8 cellular contexts compared by ENCODE assay signal in the genomic region with DNA sequence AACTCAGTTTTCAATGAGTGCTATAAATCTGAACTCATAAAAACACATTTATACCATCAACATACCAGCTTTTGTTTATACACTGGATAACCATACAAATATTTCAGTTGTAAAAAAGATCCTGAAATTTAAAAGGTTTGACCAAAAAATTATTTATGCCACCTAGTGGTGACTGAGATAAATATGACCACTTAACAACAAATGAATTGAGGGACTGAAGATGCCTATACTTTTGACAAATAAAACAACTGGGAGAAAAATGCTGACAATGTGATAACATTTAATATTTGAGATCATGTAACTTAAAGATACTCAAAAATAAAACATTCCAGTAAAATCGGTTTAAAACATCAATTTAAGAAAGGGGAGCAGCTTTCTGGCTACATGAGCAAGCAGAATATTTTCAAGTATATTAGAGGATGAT. TPM values are rescaled to one million over a fixed set of nuclear protein-coding genes. Genes with fewer than 3 reads are reported as not detected.
DNase-seq lines count a peak whose midpoint lies in the region; ATAC-seq, FAIRE-seq and TF ChIP-seq lines count a peak whose summit lies in the region.

No MANE protein-coding gene starts in this region.

- H3K27ac ChIP-seq in HepG2 (ENCODE audit: extremely low read length, insufficient read depth, low read length) (no peak overlapping the region), aorta (ENCODE audit: low read depth in 1 of 2, low read length in 2 of 2) (no peak overlapping the region)

- CTCF ChIA-PET in HepG2 (lab: Yijun Ruan, JAX; ENCODE audit: low intra/inter-chr PET ratio, low total read pairs), result interaction anchor here (1.4 to 1.9 kb wide), 3 partner anchors 238 to 419 kb away, joined by 6 to 7 read pairs (median 6); a partner anchor contains a TSS

- H2AFZ ChIP-seq in HepG2 (ENCODE audit: low read length), result no peak overlapping the region

- no peaks in the 10 kb centered on the region for H3K27me3 ChIP-seq in HepG2 (ENCODE audit: control insufficient read depth in 1 of 2, insufficient read depth in 2 of 2, low read length in 2 of 2)
- H3K27me3 ChIP-seq in aorta (ENCODE audit: control insufficient read depth in 1 of 2, insufficient read depth in 2 of 2, low read length in 1 of 2), result no peaks in the 10 kb centered on the region

- H3K4me3 ChIP-seq in astrocyte of the spinal cord (ENCODE audit: low read depth, low read length) (no peak overlapping the region), HepG2 (replicated peaks in 1 of 3; ENCODE audit: insufficient read depth in 1 of 3, low read depth in 2 of 3, low read length in 3 of 3) (no peak overlapping the region), aorta (ENCODE audit: low read length in 2 of 2) (no peak overlapping the region)

- no peak for ATAC-seq in HepG2
- no peak for ATAC-seq in GM21381 (IDR thresholded peaks at IDR 0.05; ENCODE audit: unreplicated experiment)
- ATAC-seq in HG03196 (IDR thresholded peaks at IDR 0.05; ENCODE audit: unreplicated experiment), result no peak
- no peak for ATAC-seq in aorta (ENCODE audit: low FRiP score)

- WGBS in HepG2 (ENCODE audit: low lambda C conversion rate), result 0% methylated on average over 1 of the region's 1 CpG
- WGBS in aorta, 2 donors, result 6 to 12% methylated on average over 1 of the region's 1 CpG

- no peak for TF ChIP-seq RAD21 in HepG2 (CRISPR knock-in tag; IDR thresholded peaks at IDR 0.05)

- DNase-seq in EH (ENCODE audit: low read depth) (peak; percentile 40), astrocyte of the spinal cord (ENCODE audit: low read depth, low spot score) (peak; percentile 53), HepG2 (ENCODE audit: low spot score) (peak; percentile 3), aorta (no peak)
- no peak for DNase-seq in activated naive CD4-positive, alpha-beta T cell treated with anti-CD3 and anti-CD28 coated beads, Interleukin-2, amount 50 U/mL, for 16 hours

- no peak overlapping the region for H3K4me2 ChIP-seq in HepG2 (ENCODE audit: low read depth, low read length)

- intact Hi-C loops in HepG2 (cut with micrococcal nuclease; ENCODE audit: unreplicated experiment) (loop anchor here (1.0 to 5.0 kb wide), 3 partner anchors 204 to 394 kb away; no protein-coding TSS in a partner anchor), aorta (cut with DNase I) (no loop called here)

- no peak overlapping the region for H3K9ac ChIP-seq in HepG2 (ENCODE audit: insufficient read depth, low read depth, low read length)

- no peaks in the 10 kb centered on the region for H3K9me3 ChIP-seq in HepG2 (ENCODE audit: low read length)
- no peaks in the 10 kb centered on the region for H3K9me3 ChIP-seq in aorta (ENCODE audit: control insufficient read depth, low read length)

- TF ChIP-seq CTCF in LNCAP (IDR thresholded peaks at IDR 0.05) (peak; percentile 59), astrocyte of the spinal cord (IDR thresholded peaks at IDR 0.05; ENCODE audit: low read depth, low read length) (peak; percentile 42), HepG2 (CRISPR knock-in tag; IDR thresholded peaks at IDR 0.05) (peak; percentile 39)

- H3K4me1 ChIP-seq in HepG2 (ENCODE audit: insufficient read depth, low read length) (no peaks in the 10 kb centered on the region), aorta (ENCODE audit: control insufficient read depth in 1 of 2, insufficient read depth in 2 of 2, low read length in 2 of 2) (no peaks in the 10 kb centered on the region)

- FAIRE-seq in HepG2 (lab: Jason Lieb, UNC), result no peak

- H3K79me2 ChIP-seq in HepG2 (ENCODE audit: insufficient read depth, low read length), result no peaks in the 10 kb centered on the region

- in situ Hi-C loops in astrocyte of the spinal cord (cut with HindIII; ENCODE audit: low sequenced_read_pairs), result no loop called here
- in situ Hi-C loops in HepG2 (cut with HindIII; ENCODE audit: extremely low pct_ligation_motif_present, low pct_unique_long_range_greater_than_20kb), result loop anchor here (10.0 kb wide), 2 partner anchors 207 to 417 kb away; no protein-coding TSS in a partner anchor

- TF ChIP-seq EP300 in HepG2 (IDR thresholded peaks at IDR 0.05; ENCODE audit: low read depth in 2 of 2, low read length in 2 of 2) (no peak), HepG2 (CRISPR knock-in tag; IDR thresholded peaks at IDR 0.05; ENCODE audit: borderline replicate concordance) (no peak)

- BruUV-seq in HepG2 (replicated peaks; lab: Mats Ljungman, UMichigan), result no TSS peak

- H4K20me1 ChIP-seq in HepG2 (ENCODE audit: insufficient read depth, low read length), result no peaks in the 10 kb centered on the region; the same call in 1 of the 2 replicates

- TF ChIP-seq POLR2A in HepG2 (IDR thresholded peaks at IDR 0.05; ENCODE audit: insufficient read depth in 1 of 2, low read depth in 2 of 2, low read length in 2 of 2), result no peak

- H3K36me3 ChIP-seq in HepG2 (replicated peaks in 1 of 2; ENCODE audit: control insufficient read depth in 1 of 2, insufficient read depth in 2 of 2, low read length in 2 of 2), result peaks cover 1 to 11% of the 10 kb centered on the region in 2 experiments; a peak in 4 of 5 replicates
- peaks cover 0 to 1% of the 10 kb centered on the region in 2 donors for H3K36me3 ChIP-seq in aorta (ENCODE audit: control insufficient read depth in 1 of 2, insufficient read depth in 2 of 2, low read length in 1 of 2)

- POLR2A ChIA-PET in HepG2 (lab: Yijun Ruan, JAX), result no interaction called here

RNA-seq across cellular contexts. Expression of a gene that starts 30.4 kb away (rescaled TPM):
- total RNA-seq in HepG2 (2016; rRNA removed; fragmentation: Illumina TruSeq; extraction: Trizol) (34.8 and 43.3 TPM in 2 replicates), aorta (10 to 100 TPM; 47.7 to 53.0 TPM)
- 10.5 and 11.0 TPM in 2 replicates for total RNA-seq in HepG2 (2016; cell fraction: cytosol; rRNA removed; fragmentation: Illumina TruSeq; extraction: Trizol; ENCODE audit: low read depth)
- 36.0 and 43.3 TPM in 2 replicates for total RNA-seq in HepG2 (2016; cell fraction: insoluble cytoplasmic fraction; rRNA removed; fragmentation: Illumina TruSeq; extraction: Trizol)
- total RNA-seq in HepG2 (2016; cell fraction: membrane; rRNA removed; fragmentation: Illumina TruSeq; extraction: Trizol), result 16.6 and 19.5 TPM in 2 replicates
- total RNA-seq in HepG2 (2016; cell fraction: nucleus; rRNA removed; fragmentation: Illumina TruSeq; extraction: Trizol), result 22.6 and 25.0 TPM in 2 replicates
- polyA plus RNA-seq in HepG2 (2011; rRNA removed) (15.0 and 19.6 TPM in 2 replicates), aorta (10 to 100 TPM; 44.9 to 82.8 TPM)
- 12.9 and 13.9 TPM in 2 replicates for polyA plus RNA-seq in HepG2 (2011; cell fraction: cytosol; rRNA removed)
- 9.3 and 10.2 TPM in 2 replicates for polyA plus RNA-seq in HepG2 (2011; cell fraction: nucleus; rRNA removed)
- polyA plus RNA-seq in HepG2 (2012), result 19.0 and 21.7 TPM in 2 replicates
- polyA plus RNA-seq in HepG2 (2016; cell fraction: cytosol; fragmentation: Illumina TruSeq; extraction: Trizol; ENCODE audit: low read depth), result 8.5 and 8.8 TPM in 2 replicates
- polyA plus RNA-seq in HepG2 (2016; cell fraction: insoluble cytoplasmic fraction; fragmentation: Illumina TruSeq; extraction: Trizol; ENCODE audit: low read depth), result 52.2 and 53.7 TPM in 2 replicates
- 14.7 and 15.5 TPM in 2 replicates for polyA plus RNA-seq in HepG2 (2016; cell fraction: membrane; fragmentation: Illumina TruSeq; extraction: Trizol; ENCODE audit: low read depth)
- 34.0 and 34.1 TPM in 2 replicates for polyA plus RNA-seq in HepG2 (2016; cell fraction: nucleus; fragmentation: Illumina TruSeq; extraction: Trizol; ENCODE audit: insufficient read depth, low read depth)
- polyA minus RNA-seq in HepG2 (2011; rRNA and poly(A)+ RNA removed; ENCODE audit: low replicate concordance), result 12.9 and 19.3 TPM in 2 replicates
- polyA minus RNA-seq in HepG2 (2011; cell fraction: cytosol; rRNA and poly(A)+ RNA removed), result 14.7 and 18.1 TPM in 2 replicates
- 29.1 and 30.3 TPM in 2 replicates for polyA minus RNA-seq in HepG2 (2011; cell fraction: nucleus; rRNA and poly(A)+ RNA removed)

RNA-seq across cellular contexts. Expression of a gene that starts 30.5 kb away (rescaled TPM):
- total RNA-seq in HepG2 (2016; rRNA removed; fragmentation: Illumina TruSeq; extraction: Trizol) (26.5 and 36.4 TPM in 2 replicates), aorta (10 to 100 TPM; 25.2 to 30.5 TPM)
- 2.2 and 2.8 TPM in 2 replicates for total RNA-seq in HepG2 (2016; cell fraction: cytosol; rRNA removed; fragmentation: Illumina TruSeq; extraction: Trizol; ENCODE audit: low read depth)
- 25.1 and 31.2 TPM in 2 replicates for total RNA-seq in HepG2 (2016; cell fraction: insoluble cytoplasmic fraction; rRNA removed; fragmentation: Illumina TruSeq; extraction: Trizol)
- 13.0 and 15.4 TPM in 2 replicates for total RNA-seq in HepG2 (2016; cell fraction: membrane; rRNA removed; fragmentation: Illumina TruSeq; extraction: Trizol)
- 18.9 and 20.4 TPM in 2 replicates for total RNA-seq in HepG2 (2016; cell fraction: nucleus; rRNA removed; fragmentation: Illumina TruSeq; extraction: Trizol)
- polyA plus RNA-seq in HepG2 (2011; rRNA removed) (13.2 and 15.5 TPM in 2 replicates), aorta (10 to 100 TPM; 10.0 to 25.7 TPM)
- 7.5 and 17.1 TPM in 2 replicates for polyA plus RNA-seq in HepG2 (2011; cell fraction: cytosol; rRNA removed)
- 4.5 and 7.6 TPM in 2 replicates for polyA plus RNA-seq in HepG2 (2011; cell fraction: nucleus; rRNA removed)
- 11.7 and 17.7 TPM in 2 replicates for polyA plus RNA-seq in HepG2 (2012)
- 1.2 and 2.1 TPM in 2 replicates for polyA plus RNA-seq in HepG2 (2016; cell fraction: cytosol; fragmentation: Illumina TruSeq; extraction: Trizol; ENCODE audit: low read depth)
- polyA plus RNA-seq in HepG2 (2016; cell fraction: insoluble cytoplasmic fraction; fragmentation: Illumina TruSeq; extraction: Trizol; ENCODE audit: low read depth), result 24.1 and 30.4 TPM in 2 replicates
- 7.7 and 8.3 TPM in 2 replicates for polyA plus RNA-seq in HepG2 (2016; cell fraction: membrane; fragmentation: Illumina TruSeq; extraction: Trizol; ENCODE audit: low read depth)
- polyA plus RNA-seq in HepG2 (2016; cell fraction: nucleus; fragmentation: Illumina TruSeq; extraction: Trizol; ENCODE audit: insufficient read depth, low read depth), result 20.6 and 24.4 TPM in 2 replicates
- polyA minus RNA-seq in HepG2 (2011; rRNA and poly(A)+ RNA removed; ENCODE audit: low replicate concordance), result 29.2 and 35.8 TPM in 2 replicates
- 15.7 and 19.2 TPM in 2 replicates for polyA minus RNA-seq in HepG2 (2011; cell fraction: cytosol; rRNA and poly(A)+ RNA removed)
- 13.1 and 18.9 TPM in 2 replicates for polyA minus RNA-seq in HepG2 (2011; cell fraction: nucleus; rRNA and poly(A)+ RNA removed)

RNA-seq across cellular contexts. Expression of a gene that starts 32.1 kb away (rescaled TPM):
- total RNA-seq in HepG2 (2016; rRNA removed; fragmentation: Illumina TruSeq; extraction: Trizol) (not detected in 2 replicates), aorta (under 1 TPM; 0.68 to 0.99 TPM)
- total RNA-seq in HepG2 (2016; cell fraction: cytosol; rRNA removed; fragmentation: Illumina TruSeq; extraction: Trizol; ENCODE audit: low read depth), result not detected in 2 replicates
- total RNA-seq in HepG2 (2016; cell fraction: insoluble cytoplasmic fraction; rRNA removed; fragmentation: Illumina TruSeq; extraction: Trizol), result not detected in 2 replicates
- not detected in 2 replicates for total RNA-seq in HepG2 (2016; cell fraction: membrane; rRNA removed; fragmentation: Illumina TruSeq; extraction: Trizol)
- total RNA-seq in HepG2 (2016; cell fraction: nucleus; rRNA removed; fragmentation: Illumina TruSeq; extraction: Trizol), result not detected in 2 replicates
- polyA plus RNA-seq in HepG2 (2011; rRNA removed) (not detected in 2 replicates), aorta (1 to 10 TPM in 1 of 2 donors, under 1 TPM in 1; 0.13 to 3.8 TPM)
- polyA plus RNA-seq in HepG2 (2011; cell fraction: cytosol; rRNA removed), result 0.04 TPM in 1 of 2 replicates, not detected in the other
- polyA plus RNA-seq in HepG2 (2011; cell fraction: nucleus; rRNA removed), result not detected in 2 replicates
- 0.34 TPM in 1 of 2 replicates, not detected in the other for polyA plus RNA-seq in HepG2 (2012)
- not detected in 2 replicates for polyA plus RNA-seq in HepG2 (2016; cell fraction: cytosol; fragmentation: Illumina TruSeq; extraction: Trizol; ENCODE audit: low read depth)
- not detected in 2 replicates for polyA plus RNA-seq in HepG2 (2016; cell fraction: insoluble cytoplasmic fraction; fragmentation: Illumina TruSeq; extraction: Trizol; ENCODE audit: low read depth)
- polyA plus RNA-seq in HepG2 (2016; cell fraction: membrane; fragmentation: Illumina TruSeq; extraction: Trizol; ENCODE audit: low read depth), result not detected in 2 replicates
- not detected in 2 replicates for polyA plus RNA-seq in HepG2 (2016; cell fraction: nucleus; fragmentation: Illumina TruSeq; extraction: Trizol; ENCODE audit: insufficient read depth, low read depth)
- polyA minus RNA-seq in HepG2 (2011; rRNA and poly(A)+ RNA removed; ENCODE audit: low replicate concordance), result not detected in 2 replicates
- not detected in 2 replicates for polyA minus RNA-seq in HepG2 (2011; cell fraction: cytosol; rRNA and poly(A)+ RNA removed)
- not detected in 2 replicates for polyA minus RNA-seq in HepG2 (2011; cell fraction: nucleus; rRNA and poly(A)+ RNA removed)

Comparison
In these comparisons a context has a peak if more than half of its experiments do, and no peak if none do; other contexts are left out.
1. DNase-seq: peak in EH (single experiment), astrocyte of the spinal cord (single experiment) and HepG2 (single experiment); none in aorta (0 of 2) and activated naive CD4-positive, alpha-beta T cell treated with anti-CD3 and anti-CD28 coated beads, Interleukin-2, amount 50 U/mL, for 16 hours (single experiment).
2. Peak in every context shown above with its lines, with median percentiles within 50 percentile points of each other: CTCF ChIP-seq.